In genomic region chr14:51846631-51847488, GRCh38 we compare ENCODE assay signal across 8 cellular contexts. TPM values are rescaled to one million over a fixed set of nuclear protein-coding genes. Genes with fewer than 3 reads are reported as not detected.
DNase-seq lines count a peak whose midpoint lies in the region; ATAC-seq and TF ChIP-seq lines count a peak whose summit lies in the region.

No MANE protein-coding gene starts in this region.

- peak overlapping the region in 1 of 2 donors; percentile 19 for H3K27ac ChIP-seq in thoracic aorta

- no peaks in the 10 kb centered on the region for H3K27me3 ChIP-seq in thoracic aorta (replicated peaks; ENCODE audit: insufficient read depth)

- H3K36me3 Mint-ChIP-seq in activated T-helper 17 cell treated with anti-CD3 and anti-CD28 coated beads, Interleukin-2, amount 50 U/mL, for 72 hours (ENCODE audit: low read depth), result peaks cover 17% of the 10 kb centered on the region
- H3K36me3 Mint-ChIP-seq in osteocyte (ENCODE audit: unreplicated experiment), result no peaks in the 10 kb centered on the region

- TF ChIP-seq CTCF in AG10803 (conservative IDR thresholded peaks at IDR 0.05; ENCODE audit: low read length) (no peak), osteocyte (IDR thresholded peaks at IDR 0.05) (no peak), thoracic aorta (IDR thresholded peaks at IDR 0.05) (no peak)

- peak; percentile 54 for DNase-seq in AG10803 (ENCODE audit: low read depth)
- DNase-seq in NOMO-1 treated with dmso at 0.1 percent for 144 hours (lab: John Stamatoyannopoulos, UW; ENCODE audit: unreplicated experiment), result peak; percentile 97
- DNase-seq in globus pallidus (ENCODE audit: low spot score), result peak; percentile 39
- peak; percentile 63 for DNase-seq in osteocyte (ENCODE audit: extremely low spot score, unreplicated experiment)
- DNase-seq in thoracic aorta (ENCODE audit: low spot score), result no peak

- H3K27me3 Mint-ChIP-seq in activated T-helper 17 cell treated with anti-CD3 and anti-CD28 coated beads, Interleukin-2, amount 50 U/mL, for 72 hours, result no peaks in the 10 kb centered on the region
- H3K27me3 Mint-ChIP-seq in osteocyte (ENCODE audit: unreplicated experiment), result peaks cover 5% of the 10 kb centered on the region

- peak overlapping the region; percentile 97 for H3K27ac Mint-ChIP-seq in activated T-helper 17 cell treated with anti-CD3 and anti-CD28 coated beads, Interleukin-2, amount 50 U/mL, for 72 hours
- no peak overlapping the region for H3K27ac Mint-ChIP-seq in osteocyte (ENCODE audit: unreplicated experiment)

- peak; percentile 81 for ATAC-seq in GM19035 (IDR thresholded peaks at IDR 0.05; ENCODE audit: unreplicated experiment)
- peak; percentile 76 for ATAC-seq in HG03354 (IDR thresholded peaks at IDR 0.05; ENCODE audit: poor library complexity, severe bottlenecking, unreplicated experiment)
- ATAC-seq in activated T-helper 17 cell treated with anti-CD3 and anti-CD28 coated beads, Interleukin-2, amount 50 U/mL, for 72 hours (replicated peaks), result peak; percentile 70
- no peak for ATAC-seq in thoracic aorta (ENCODE audit: insufficient number of reproducible peaks, low FRiP score, low read depth)

- no peaks in the 10 kb centered on the region for H3K9me3 ChIP-seq in thoracic aorta

- H3K4me1 ChIP-seq in thoracic aorta (ENCODE audit: control insufficient read depth in 1 of 2, low read depth in 2 of 2), result no peaks in the 10 kb centered on the region

- H3K4me1 Mint-ChIP-seq in activated T-helper 17 cell treated with anti-CD3 and anti-CD28 coated beads, Interleukin-2, amount 50 U/mL, for 72 hours, result peaks cover 45% of the 10 kb centered on the region
- peaks cover 2% of the 10 kb centered on the region for H3K4me1 Mint-ChIP-seq in osteocyte (ENCODE audit: unreplicated experiment)

- peak overlapping the region; percentile 76 for H3K4me3 Mint-ChIP-seq in activated T-helper 17 cell treated with anti-CD3 and anti-CD28 coated beads, Interleukin-2, amount 50 U/mL, for 72 hours
- H3K4me3 Mint-ChIP-seq in osteocyte (ENCODE audit: unreplicated experiment), result no peak overlapping the region

- no peak overlapping the region for H3K4me3 ChIP-seq in AG10803 (ENCODE audit: low read length)
- peak overlapping the region; percentile 51 for H3K4me3 ChIP-seq in thoracic aorta

- H3K9me3 Mint-ChIP-seq in activated T-helper 17 cell treated with anti-CD3 and anti-CD28 coated beads, Interleukin-2, amount 50 U/mL, for 72 hours, result peaks cover 12% of the 10 kb centered on the region
- no peaks in the 10 kb centered on the region for H3K9me3 Mint-ChIP-seq in osteocyte (ENCODE audit: unreplicated experiment)

- no peaks in the 10 kb centered on the region for H3K36me3 ChIP-seq in thoracic aorta

RNA-seq across cellular contexts. Expression of gene GNG2, which starts 13.6 kb away (rescaled TPM):
- total RNA-seq in activated T-helper 17 cell treated with anti-CD3 and anti-CD28 coated beads, Interleukin-2, amount 50 U/mL, for 72 hours, result 100 to 1,000 TPM in 1 of 2 donors, 10 to 100 TPM in 1; 99.1 to 132 TPM
- total RNA-seq in osteocyte, result 3.9 and 4.1 TPM in 2 replicates
- 1 to 10 TPM; 8.7 to 9.3 TPM for total RNA-seq in thoracic aorta

Comparison
In these comparisons a context has a peak if more than half of its experiments do, and no peak if none do; other contexts are left out.
1. RNA of gene GNG2, which starts 13.6 kb away (total RNA-seq): 99.1 to 132 TPM in activated T-helper 17 cell treated with anti-CD3 and anti-CD28 coated beads, Interleukin-2, amount 50 U/mL, for 72 hours; 8.7 to 9.3 TPM in thoracic aorta and 3.9 to 4.1 TPM in osteocyte; every median in the first group is over 4 times any median in the second.